Comparison of ENCODE assay signal across 8 cellular contexts in the genomic region with DNA sequence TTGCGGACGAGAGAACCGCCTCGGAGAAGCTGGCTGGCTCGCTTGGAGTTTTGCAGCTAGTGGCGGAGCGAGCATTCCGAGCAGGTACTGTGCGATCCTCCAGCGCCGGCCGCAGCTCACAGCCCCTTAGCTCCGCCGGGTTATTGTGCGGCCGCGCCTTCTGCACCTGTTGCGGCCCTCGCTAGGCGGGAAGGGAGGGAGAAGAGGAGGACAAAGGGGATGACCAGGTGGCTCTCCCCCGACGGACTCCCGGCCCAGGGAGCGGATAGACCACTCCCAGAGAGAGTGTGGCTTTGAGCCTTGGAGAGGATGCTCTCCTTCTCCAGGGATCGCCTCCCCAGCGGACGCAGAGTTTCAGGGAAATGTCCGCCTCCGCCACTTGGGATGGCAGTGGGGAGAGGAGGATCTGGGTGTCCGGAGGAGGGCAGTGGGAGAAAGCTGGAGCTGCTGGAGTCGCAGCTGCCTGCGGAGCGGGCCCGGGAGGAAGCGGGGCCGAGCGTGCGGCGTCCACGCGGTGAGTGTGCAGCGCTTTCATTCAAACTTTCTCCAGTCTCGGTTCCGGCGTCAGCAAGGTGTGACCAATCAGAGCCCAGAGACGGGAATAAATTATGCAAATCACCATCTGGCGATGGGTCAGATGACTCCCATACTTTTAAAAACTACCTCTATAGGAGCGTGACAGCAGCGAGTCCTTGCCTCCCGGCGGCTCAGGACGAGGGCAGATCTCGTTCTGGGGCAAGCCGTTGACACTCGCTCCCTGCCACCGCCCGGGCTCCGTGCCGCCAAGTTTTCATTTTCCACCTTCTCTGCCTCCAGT. TPM values are rescaled to one million over a fixed set of nuclear protein-coding genes. Genes with fewer than 3 reads are reported as not detected.
DNase-seq lines count a peak whose midpoint lies in the region; ATAC-seq and TF ChIP-seq lines count a peak whose summit lies in the region.

A gene (plus strand): TSS at position 681 of the 817 bp plus-strand sequence. CDS start 252 bp downstream, outside the sequence.

- H3K9me3 Mint-ChIP-seq in CD14-positive monocyte: peaks cover 0 to 18% (median 2%) of the 10 kb centered on the region in 7 donors

- peaks cover 33% of the 10 kb centered on the region for H3K4me1 ChIP-seq in SJSA1 (replicated peaks)

- TF ChIP-seq CTCF in CD14-positive monocyte (IDR thresholded peaks at IDR 0.05): no peak
- peak; percentile 11 for TF ChIP-seq CTCF in brain microvascular endothelial cell (IDR thresholded peaks at IDR 0.05; ENCODE audit: low read depth, low read length, missing control alignments)

- DNase-seq in CD14-positive monocyte (ENCODE audit: low spot score) (no peak), SJSA1 (ENCODE audit: low read depth in 1 of 2, low spot score in 2 of 2) (peak; percentile 40 to 56), brain microvascular endothelial cell (peak; percentile 58), iris pigment epithelial cell (ENCODE audit: low read depth) (peak; percentile 76)
- DNase-seq in Jurkat, Clone E6-1 (ENCODE audit: low read depth, low spot score): peak; percentile 11
- peak; percentile 11 to 37 for DNase-seq in stimulated activated CD4-positive, alpha-beta T cell treated with anti-CD3 and anti-CD28 coated beads, Interleukin-12 subunit alpha, Interleukin-12 subunit beta, amount 100 ng/mL, for 24 hours (ENCODE audit: low read depth in 2 of 2)

- peaks cover 64 to 81% (median 73%) of the 10 kb centered on the region in 3 donors for H3K27me3 Mint-ChIP-seq in CD14-positive monocyte (ENCODE audit: low read depth in 3 of 3)

- intact Hi-C loops in CD14-positive monocyte (cut with micrococcal nuclease): no loop called here

- H3K36me3 Mint-ChIP-seq in CD14-positive monocyte: peaks cover 0 to 3% of the 10 kb centered on the region in 2 donors

- no peak within 1 kb of the TSS for H3K27ac ChIP-seq in SJSA1
- H3K27ac ChIP-seq in brain microvascular endothelial cell: no peak within 1 kb of the TSS

- H3K27me3 ChIP-seq in SJSA1 (replicated peaks): peaks cover 25% of the 10 kb centered on the region
- peaks cover 23% of the 10 kb centered on the region for H3K27me3 ChIP-seq in brain microvascular endothelial cell (replicated peaks)

- ATAC-seq in GM19452 (IDR thresholded peaks at IDR 0.05; ENCODE audit: unreplicated experiment) (peak; percentile 71), HG03571 (IDR thresholded peaks at IDR 0.05; ENCODE audit: unreplicated experiment) (no peak)

- peaks cover 18% of the 10 kb centered on the region for H3K4me1 Mint-ChIP-seq in CD14-positive monocyte

- no peaks in the 10 kb centered on the region for H3K36me3 ChIP-seq in SJSA1
- no peaks in the 10 kb centered on the region for H3K36me3 ChIP-seq in brain microvascular endothelial cell (replicated peaks)

- peak within 1 kb of the TSS; percentile 64 to 91 for H3K4me3 Mint-ChIP-seq in CD14-positive monocyte

- H3K4me3 ChIP-seq in Jurkat, Clone E6-1 (ENCODE audit: low read length): no peak within 1 kb of the TSS
- H3K4me3 ChIP-seq in SJSA1 (peak within 1 kb of the TSS; percentile 15), brain microvascular endothelial cell (ENCODE audit: low read depth, low read length) (peak within 1 kb of the TSS; percentile 56)

- in situ Hi-C loops in brain microvascular endothelial cell (cut with HindIII; ENCODE audit: low pct_ligation_motif_present, low sequenced_read_pairs): no loop called here

- H3K27ac Mint-ChIP-seq in CD14-positive monocyte: no peak within 1 kb of the TSS

- no peaks in the 10 kb centered on the region for H3K9me3 ChIP-seq in SJSA1 (replicated peaks)

RNA-seq across cellular contexts. Expression of the gene that starts here (rescaled TPM):
- polyA plus RNA-seq in CD14-positive monocyte: not detected
- not detected for polyA plus RNA-seq in Jurkat, Clone E6-1 (2012; ENCODE audit: insufficient read depth, insufficient read length)
- 2.0 and 2.2 TPM in 2 replicates for total RNA-seq in SJSA1 (2014; rRNA removed; shearing (Covaris generic))
